ENCODE assay signal across 25 cellular contexts in the genomic region with DNA sequence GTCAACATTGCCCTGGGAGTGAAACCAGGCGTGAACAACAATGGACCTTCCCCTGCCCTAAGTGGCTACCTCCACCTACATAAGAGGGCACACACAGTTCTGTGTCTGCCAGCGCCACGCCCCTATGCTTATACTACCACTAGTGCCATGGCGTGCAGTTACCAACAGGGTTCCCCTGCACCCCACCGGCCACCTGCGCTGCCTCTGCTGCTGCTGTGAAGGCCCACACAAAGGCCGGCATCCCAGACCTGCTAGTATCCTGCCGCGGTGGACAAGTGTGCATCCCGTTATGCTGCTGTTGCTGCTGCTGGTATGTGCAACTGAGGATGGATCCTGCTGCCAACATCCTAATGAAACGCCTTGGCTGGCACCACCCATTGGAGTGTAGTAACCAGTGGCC.
DNase-seq lines count a peak whose midpoint lies in the region; ATAC-seq, FAIRE-seq and TF ChIP-seq lines count a peak whose summit lies in the region.
"Had no signal": no experiment of that assay in that cellular context is flagged by ENCODE, and none has a peak within 500 bp of the region (broad histone marks: within the 10 kb centered on the region; RNA-seq: fewer than 3 reads in every experiment).

No MANE protein-coding gene starts in this region.

- H3K4ac ChIP-seq in H1 (replicated peaks; ENCODE audit: insufficient read length, low read depth, low read length) (peak overlapping the region; percentile 21), neuronal stem cell (ENCODE audit: low read length) (no peak overlapping the region)

- POLR2A ChIA-PET in H1 (lab: Charles Lee; ENCODE audit: partially characterized antibody): no interaction called here

- H4K20me1 ChIP-seq in H1 (replicated peaks in 1 of 2; ENCODE audit: control insufficient read depth in 1 of 2, insufficient read depth in 2 of 2, low read length in 2 of 2): peaks cover 0 to 3% of the 10 kb centered on the region in 2 experiments
- H4K20me1 ChIP-seq: BLaER1 had no signal

- H3K56ac ChIP-seq in H1 (replicated peaks; ENCODE audit: insufficient read length, low read depth, low read length): no peak overlapping the region

- H3K79me2 ChIP-seq in H1 (ENCODE audit: control insufficient read depth in 1 of 2, insufficient read depth in 2 of 2, low read length in 2 of 2): no peaks in the 10 kb centered on the region

- FAIRE-seq in H1 (lab: Jason Lieb, UNC): no peak
- FAIRE-seq: A204.1, GM12878, GM12892, GM18507 had no signal

- H4K5ac ChIP-seq in H1 (ENCODE audit: insufficient read length, low read depth, low read length): no peak overlapping the region

- peaks cover 79% of the 10 kb centered on the region for H3K36me3 Mint-ChIP-seq in activated T-helper 2 cell treated with anti-CD3 and anti-CD28 coated beads, Interferon-gamma antibody, Interleukin-2, Interleukin-4, amounts not matched to agents 10 μg/mL and 5 μg/mL and 100 μg/mL, durations not matched to agents 14 hours and 24 hours and 36 hours (ENCODE audit: low read depth)

- no peaks in the 10 kb centered on the region for H3K4me1 ChIP-seq in left ventricle myocardium inferior
- no peaks in the 10 kb centered on the region for H3K4me1 ChIP-seq in H1 (replicated peaks in 1 of 4; ENCODE audit: control insufficient read depth in 3 of 4, insufficient read depth in 4 of 4, low read length in 3 of 4)
- H3K4me1 ChIP-seq in neuronal stem cell (ENCODE audit: control insufficient read depth in 2 of 2, insufficient read depth in 1 of 2, low read depth in 1 of 2, low read length in 2 of 2): no peaks in the 10 kb centered on the region
- H3K4me1 ChIP-seq: BE2C, BLaER1 had no signal

- CTCF ChIA-PET in H1 (lab: Charles Lee; ENCODE audit: partially characterized antibody): interaction anchor here (0.9 kb wide), 1 partner anchor 143 kb away, joined by 3 read pairs; no protein-coding TSS in a partner anchor

- no peak for TF ChIP-seq RAD21 in H1 (IDR thresholded peaks at IDR 0.05 in 1 of 2, conservative IDR thresholded peaks at IDR 0.05 in 1 of 2; ENCODE audit: low read depth in 2 of 2, low read length in 2 of 2)

- DNase-seq in Right ventricle myocardium inferior (ENCODE audit: missing footprints) (peak; percentile 37), left ventricle myocardium inferior (no peak), NCI-H187 treated with DMSO at 0.1 percent for 48 hours (lab: John Stamatoyannopoulos, UW) (peak; percentile 29), H1 (ENCODE audit: low read depth in 1 of 2, low spot score in 2 of 2) (no peak), neuronal stem cell (ENCODE audit: low spot score) (no peak), amniotic stem cell (lab: John Stamatoyannopoulos, UW) (no peak), DMS79 treated with DMSO at 0.1 percent for 48 hours (lab: John Stamatoyannopoulos, UW) (no peak)
- no peak for DNase-seq in activated T-helper 2 cell treated with anti-CD3 and anti-CD28 coated beads, Interferon-gamma antibody, Interleukin-2, Interleukin-4, amounts not matched to agents 10 μg/mL and 5 μg/mL and 100 μg/mL, durations not matched to agents 14 hours and 24 hours and 36 hours (ENCODE audit: low spot score)
- DNase-seq: 8988T; ACHN; BE2C; C1 segment of cervical spinal cord; CD4-positive, alpha-beta memory T cell; CD4-positive, CD25-positive, alpha-beta regulatory T cell; CD8-positive, alpha-beta memory T cell; COR-L47; DND-41; EL; GDM1 had no signal

- H3K14ac ChIP-seq in H1 (ENCODE audit: insufficient read length) (no peak overlapping the region), neuronal stem cell (ENCODE audit: low read length) (peak overlapping the region; percentile 56)

- no peaks in the 10 kb centered on the region for H3K27me3 Mint-ChIP-seq in activated T-helper 2 cell treated with anti-CD3 and anti-CD28 coated beads, Interferon-gamma antibody, Interleukin-2, Interleukin-4, amounts not matched to agents 10 μg/mL and 5 μg/mL and 100 μg/mL, durations not matched to agents 14 hours and 24 hours and 36 hours (ENCODE audit: low read depth)
- H3K27me3 Mint-ChIP-seq: CD4-positive, alpha-beta memory T cell; CD4-positive, CD25-positive, alpha-beta regulatory T cell; CD8-positive, alpha-beta memory T cell had no signal

- no peak for TF ChIP-seq CTCF in left ventricle myocardium inferior (IDR thresholded peaks at IDR 0.05; ENCODE audit: borderline replicate concordance)
- TF ChIP-seq CTCF in H1 (IDR thresholded peaks at IDR 0.05; ENCODE audit: control extremely low read depth in 1 of 3, insufficient read depth in 1 of 3, low read depth in 1 of 3, low read length in 3 of 3): no peak

- no peak overlapping the region for H2BK15ac ChIP-seq in H1 (ENCODE audit: low read length)
- no peak overlapping the region for H2BK15ac ChIP-seq in neuronal stem cell (ENCODE audit: low read length)

- H3K27me3 ChIP-seq in left ventricle myocardium inferior (ENCODE audit: low read depth) (no peaks in the 10 kb centered on the region), H1 (replicated peaks in 1 of 4; ENCODE audit: control insufficient read depth in 3 of 4, extremely low read depth in 1 of 4, insufficient read depth in 3 of 4, low read length in 3 of 4) (no peaks in the 10 kb centered on the region), neuronal stem cell (ENCODE audit: control insufficient read depth in 3 of 3, insufficient read depth in 3 of 3, low read depth in 1 of 3, low read length in 3 of 3) (no peaks in the 10 kb centered on the region)
- H3K27me3 ChIP-seq: BE2C, BLaER1 had no signal

- 97% methylated on average over 11 of the region's 11 CpGs; no CpG with 5 or more reads in 1 of the 2 experiments for WGBS in H1 (ENCODE audit: extremely low coverage in 1 of 2, insufficient coverage in 1 of 2, insufficient read length in 1 of 2, insufficient replicate concordance in 2 of 2, low coverage in 1 of 2, low lambda C conversion rate in 2 of 2, missing lambda C conversion rate in 1 of 2), 2 experiments
- no CpG with 5 or more reads among the region's 11 CpGs for WGBS in neuronal stem cell (ENCODE audit: extremely low coverage in 2 of 2, insufficient read length in 2 of 2, insufficient replicate concordance in 1 of 2), 2 donors

- no peak overlapping the region for H3K27ac Mint-ChIP-seq in activated T-helper 2 cell treated with anti-CD3 and anti-CD28 coated beads, Interferon-gamma antibody, Interleukin-2, Interleukin-4, amounts not matched to agents 10 μg/mL and 5 μg/mL and 100 μg/mL, durations not matched to agents 14 hours and 24 hours and 36 hours
- H3K27ac Mint-ChIP-seq: CD4-positive, alpha-beta memory T cell; CD8-positive, alpha-beta memory T cell had no signal

- H2AFZ ChIP-seq in H1 (ENCODE audit: low read length) (no peak overlapping the region), neuronal stem cell (ENCODE audit: low read length) (no peak overlapping the region)

- no peak overlapping the region for H3K18ac ChIP-seq in H1 (ENCODE audit: extremely low read depth, low read length)
- peak overlapping the region; percentile 17 for H3K18ac ChIP-seq in neuronal stem cell (ENCODE audit: low read length)

- H4K8ac ChIP-seq in H1 (ENCODE audit: extremely low read depth, insufficient read depth, low read length) (peak overlapping the region; percentile 25; the same call in 1 of the 2 replicates), neuronal stem cell (ENCODE audit: low read depth, low read length) (peak overlapping the region; percentile 92)

- no peak for TF ChIP-seq POLR2A in H1 (IDR thresholded peaks at IDR 0.05; ENCODE audit: control extremely low read depth in 1 of 2, low read depth in 2 of 2, low read length in 2 of 2)

- H4K91ac ChIP-seq in H1 (replicated peaks; ENCODE audit: insufficient read length, low read length) (no peak overlapping the region), neuronal stem cell (ENCODE audit: low read depth, low read length, poor library complexity) (no peak overlapping the region)

- H2AK5ac ChIP-seq in H1 (ENCODE audit: low read depth, low read length): no peak overlapping the region
- peak overlapping the region; percentile 81 for H2AK5ac ChIP-seq in neuronal stem cell (ENCODE audit: low read depth, low read length)

- TF ChIP-seq EP300 in H1 (IDR thresholded peaks at IDR 0.05; ENCODE audit: borderline replicate concordance in 1 of 2, low read depth in 2 of 2, low read length in 2 of 2): no peak

- no peaks in the 10 kb centered on the region for H3K23me2 ChIP-seq in H1 (ENCODE audit: low read depth, low read length)

- H3K27ac ChIP-seq in left ventricle myocardium inferior (replicated peaks) (no peak overlapping the region), H1 (ENCODE audit: low read depth, low read length) (no peak overlapping the region), neuronal stem cell (replicated peaks; ENCODE audit: low read length) (no peak overlapping the region)
- H3K27ac ChIP-seq: BLaER1 had no signal

- H3K9ac ChIP-seq in H1 (replicated peaks in 1 of 4; ENCODE audit: extremely low read depth in 1 of 4, low read depth in 3 of 4, low read length in 3 of 4): no peak overlapping the region
- H3K9ac ChIP-seq in neuronal stem cell (ENCODE audit: low read depth, low read length, poor library complexity): peak overlapping the region; percentile 44
- H3K9ac ChIP-seq: BLaER1 had no signal

- no peak overlapping the region for H2BK5ac ChIP-seq in H1 (ENCODE audit: low read depth, low read length)
- H2BK5ac ChIP-seq in neuronal stem cell (ENCODE audit: low read length): no peak overlapping the region

- no peak overlapping the region for H3K4me3 ChIP-seq in left ventricle myocardium inferior
- H3K4me3 ChIP-seq in H1 (ENCODE audit: extremely low read depth in 1 of 4, insufficient read depth in 2 of 4, low read depth in 3 of 4, low read length in 4 of 4): no peak overlapping the region
- peak overlapping the region in 1 of 2 donors; percentile 45 for H3K4me3 ChIP-seq in neuronal stem cell (ENCODE audit: low read length in 2 of 2)
- H3K4me3 ChIP-seq: BLaER1, GM12878 had no signal

- no peak overlapping the region for H2BK20ac ChIP-seq in H1 (ENCODE audit: low read length)

- H2BK120ac ChIP-seq in H1 (replicated peaks; ENCODE audit: low read depth, low read length): no peak overlapping the region
- H2BK120ac ChIP-seq in neuronal stem cell (ENCODE audit: low read depth, low read length): no peak overlapping the region

- no peaks in the 10 kb centered on the region for H3K4me1 Mint-ChIP-seq in activated T-helper 2 cell treated with anti-CD3 and anti-CD28 coated beads, Interferon-gamma antibody, Interleukin-2, Interleukin-4, amounts not matched to agents 10 μg/mL and 5 μg/mL and 100 μg/mL, durations not matched to agents 14 hours and 24 hours and 36 hours (ENCODE audit: low read depth)

- H3K23ac ChIP-seq in H1 (ENCODE audit: insufficient read length) (no peak overlapping the region), neuronal stem cell (ENCODE audit: low read depth, low read length, poor library complexity) (peak overlapping the region; percentile 80)

- H3K4me2 ChIP-seq in H1 (ENCODE audit: insufficient read depth in 1 of 2, low read depth in 2 of 2, low read length in 2 of 2) (no peak overlapping the region), neuronal stem cell (ENCODE audit: insufficient read depth, low read length, poor library complexity, severe bottlenecking) (no peak overlapping the region)
- H3K4me2 ChIP-seq: BLaER1 had no signal

- no peak for ATAC-seq in Right ventricle myocardium inferior
- ATAC-seq: GM12878 had no signal

- H3K9me3 Mint-ChIP-seq in activated T-helper 2 cell treated with anti-CD3 and anti-CD28 coated beads, Interferon-gamma antibody, Interleukin-2, Interleukin-4, amounts not matched to agents 10 μg/mL and 5 μg/mL and 100 μg/mL, durations not matched to agents 14 hours and 24 hours and 36 hours: no peaks in the 10 kb centered on the region
- H3K9me3 Mint-ChIP-seq: CD14-positive monocyte had no signal

- no peaks in the 10 kb centered on the region; the same call in 1 of the 2 replicates for H3K79me1 ChIP-seq in H1 (ENCODE audit: low read depth, low read length)
- peaks cover 2% of the 10 kb centered on the region for H3K79me1 ChIP-seq in neuronal stem cell (ENCODE audit: low read depth, low read length)

- H3K9me3 ChIP-seq in left ventricle myocardium inferior (replicated peaks): no peaks in the 10 kb centered on the region
- H3K9me3 ChIP-seq in H1 (ENCODE audit: insufficient read depth in 2 of 2, low read depth in 1 of 2, low read length in 1 of 2): no peaks in the 10 kb centered on the region
- peaks cover 0 to 3% of the 10 kb centered on the region in 2 donors for H3K9me3 ChIP-seq in neuronal stem cell (replicated peaks in 1 of 2; ENCODE audit: control insufficient read depth in 2 of 2, insufficient read depth in 1 of 2, low read depth in 1 of 2, low read length in 2 of 2)
- H3K9me3 ChIP-seq: BE2C had no signal

- H2BK12ac ChIP-seq in H1 (ENCODE audit: low read depth, low read length): no peak overlapping the region
- peak overlapping the region; percentile 16 for H2BK12ac ChIP-seq in neuronal stem cell (ENCODE audit: low read length)

- H3K4me3 Mint-ChIP-seq in activated T-helper 2 cell treated with anti-CD3 and anti-CD28 coated beads, Interferon-gamma antibody, Interleukin-2, Interleukin-4, amounts not matched to agents 10 μg/mL and 5 μg/mL and 100 μg/mL, durations not matched to agents 14 hours and 24 hours and 36 hours (ENCODE audit: low read depth): no peak overlapping the region
- H3K4me3 Mint-ChIP-seq: CD14-positive monocyte; CD4-positive, alpha-beta memory T cell; CD4-positive, CD25-positive, alpha-beta regulatory T cell; CD8-positive, alpha-beta memory T cell had no signal

- H3K36me3 ChIP-seq in left ventricle myocardium inferior: peaks cover 24% of the 10 kb centered on the region
- peaks cover 0 to 10% (median 0%) of the 10 kb centered on the region in 4 experiments; a peak in 3 of 8 replicates for H3K36me3 ChIP-seq in H1 (ENCODE audit: control insufficient read depth in 2 of 4, insufficient read depth in 4 of 4, low read length in 3 of 4)
- peaks cover 14 to 75% of the 10 kb centered on the region in 2 donors for H3K36me3 ChIP-seq in neuronal stem cell (replicated peaks in 1 of 2; ENCODE audit: control insufficient read depth in 2 of 2, insufficient read depth in 2 of 2, low read length in 2 of 2)

- intact Hi-C loops in Right ventricle myocardium inferior (cut with DNase I): no loop called here
- intact Hi-C loops in left ventricle myocardium inferior (cut with micrococcal nuclease): no loop called here
- intact Hi-C loops in activated T-helper 2 cell treated with anti-CD3 and anti-CD28 coated beads, Interferon-gamma antibody, Interleukin-2, Interleukin-4, amounts not matched to agents 10 μg/mL and 5 μg/mL and 100 μg/mL, durations not matched to agents 14 hours and 24 hours and 36 hours (cut with micrococcal nuclease): no loop called here

Comparison
In these comparisons a context has a peak if more than half of its experiments do, and no peak if none do; other contexts are left out.
1. DNase-seq: peak in Right ventricle myocardium inferior (single experiment) and NCI-H187 treated with DMSO at 0.1 percent for 48 hours (single experiment); none in left ventricle myocardium inferior (single experiment), H1 (0 of 2), neuronal stem cell (single experiment), amniotic stem cell (single experiment), activated T-helper 2 cell treated with anti-CD3 and anti-CD28 coated beads, Interferon-gamma antibody, Interleukin-2, Interleukin-4, amounts not matched to agents 10 μg/mL and 5 μg/mL and 100 μg/mL, durations not matched to agents 14 hours and 24 hours and 36 hours (single experiment) and DMS79 treated with DMSO at 0.1 percent for 48 hours (single experiment).